19 cellular contexts compared by ENCODE assay signal in the genomic region with DNA sequence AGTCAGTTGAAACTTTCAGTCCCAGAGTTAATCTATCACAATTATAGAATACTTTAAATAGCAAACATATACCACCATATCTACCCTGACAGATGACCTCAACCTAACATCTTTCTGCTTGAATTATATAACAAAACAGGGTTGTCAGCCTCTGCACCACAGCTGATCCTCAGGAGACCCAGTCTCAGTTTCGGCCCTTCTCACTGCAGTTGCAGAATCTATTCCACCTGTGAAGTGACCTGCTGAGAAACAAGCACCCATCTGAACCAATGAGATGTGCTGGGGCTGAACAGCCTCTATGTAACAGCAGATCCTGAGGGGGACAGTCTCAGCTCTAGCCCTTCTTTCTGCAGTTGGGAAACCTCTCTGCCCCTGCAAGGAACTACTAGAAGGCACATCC.
A peak's percentile ranks its signal among the peaks of the same experiment; 100 is the strongest.
DNase-seq lines count a peak whose midpoint lies in the region; ATAC-seq, FAIRE-seq and TF ChIP-seq lines count a peak whose summit lies in the region.
"Had no signal": no experiment of that assay in that cellular context is flagged by ENCODE, and none has a peak within 500 bp of the region (broad histone marks: within the 10 kb centered on the region; RNA-seq: fewer than 3 reads in every experiment).

No MANE protein-coding gene starts in this region.

- H2AK5ac ChIP-seq in H1 (ENCODE audit: low read depth, low read length): no peak overlapping the region

- no peak overlapping the region for H4K5ac ChIP-seq in H1 (ENCODE audit: insufficient read length, low read depth, low read length)

- H2BK5ac ChIP-seq in H1 (ENCODE audit: low read depth, low read length): no peak overlapping the region

- no peaks in the 10 kb centered on the region for H3K79me2 ChIP-seq in H1 (ENCODE audit: control insufficient read depth in 1 of 2, insufficient read depth in 2 of 2, low read length in 2 of 2)

- peak overlapping the region; percentile 69; the same call in 1 of the 2 replicates for H2AFZ ChIP-seq in H1 (ENCODE audit: low read length)

- H2BK120ac ChIP-seq in H1 (replicated peaks; ENCODE audit: low read depth, low read length): no peak overlapping the region

- no peaks in the 10 kb centered on the region for H4K20me1 ChIP-seq in H1 (replicated peaks in 1 of 2; ENCODE audit: control insufficient read depth in 1 of 2, insufficient read depth in 2 of 2, low read length in 2 of 2)

- H3K4me3 ChIP-seq in H1 (ENCODE audit: extremely low read depth in 1 of 4, insufficient read depth in 2 of 4, low read depth in 3 of 4, low read length in 4 of 4): no peak overlapping the region
- no peak overlapping the region for H3K4me3 ChIP-seq in upper lobe of right lung
- H3K4me3 ChIP-seq: MG63 had no signal

- H3K23me2 ChIP-seq in H1 (ENCODE audit: low read depth, low read length): no peaks in the 10 kb centered on the region; the same call in 1 of the 2 replicates

- TF ChIP-seq POLR2A in H1 (IDR thresholded peaks at IDR 0.05; ENCODE audit: control extremely low read depth in 1 of 2, low read depth in 2 of 2, low read length in 2 of 2): no peak

- H4K91ac ChIP-seq in H1 (replicated peaks; ENCODE audit: insufficient read length, low read length): no peak overlapping the region

- TF ChIP-seq CTCF in H1 (IDR thresholded peaks at IDR 0.05; ENCODE audit: control extremely low read depth in 1 of 3, insufficient read depth in 1 of 3, low read depth in 1 of 3, low read length in 3 of 3) (no peak), upper lobe of right lung (IDR thresholded peaks at IDR 0.05) (no peak)

- no peak for TF ChIP-seq RAD21 in H1 (IDR thresholded peaks at IDR 0.05 in 1 of 2, conservative IDR thresholded peaks at IDR 0.05 in 1 of 2; ENCODE audit: low read depth in 2 of 2, low read length in 2 of 2)

- ATAC-seq in GM18511 (IDR thresholded peaks at IDR 0.05; ENCODE audit: unreplicated experiment) (peak; percentile 49), GM21515 (IDR thresholded peaks at IDR 0.05; ENCODE audit: unreplicated experiment) (peak; percentile 53), HG03280 (IDR thresholded peaks at IDR 0.05; ENCODE audit: unreplicated experiment) (peak; percentile 26), GM18873 (IDR thresholded peaks at IDR 0.05; ENCODE audit: low FRiP score, unreplicated experiment) (no peak), upper lobe of right lung (no peak)

- no peak for TF ChIP-seq EP300 in H1 (IDR thresholded peaks at IDR 0.05; ENCODE audit: borderline replicate concordance in 1 of 2, low read depth in 2 of 2, low read length in 2 of 2)

- H2BK12ac ChIP-seq in H1 (ENCODE audit: low read depth, low read length): no peak overlapping the region

- H3K36me3 ChIP-seq in H1 (ENCODE audit: control insufficient read depth in 2 of 4, insufficient read depth in 4 of 4, low read length in 3 of 4): no peaks in the 10 kb centered on the region
- H3K36me3 ChIP-seq in upper lobe of right lung: no peaks in the 10 kb centered on the region
- H3K36me3 ChIP-seq: MG63 had no signal

- intact Hi-C loops in upper lobe of right lung (cut with DNase I): no loop called here

- H3K14ac ChIP-seq in H1 (ENCODE audit: insufficient read length): no peak overlapping the region

- H3K27ac ChIP-seq in H1 (ENCODE audit: low read depth, low read length) (no peak overlapping the region), upper lobe of right lung (no peak overlapping the region)
- H3K27ac ChIP-seq: RWPE1 had no signal

- CTCF ChIA-PET in H1 (lab: Charles Lee; ENCODE audit: partially characterized antibody): interaction anchor here (0.7 to 1.8 kb wide), 6 partner anchors 12 to 884 kb away, joined by 3 to 7 read pairs (median 3); no protein-coding TSS in a partner anchor

- no peak overlapping the region for H3K4me2 ChIP-seq in H1 (ENCODE audit: insufficient read depth in 1 of 2, low read depth in 2 of 2, low read length in 2 of 2)

- no peak overlapping the region for H3K4ac ChIP-seq in H1 (replicated peaks; ENCODE audit: insufficient read length, low read depth, low read length)

- no peaks in the 10 kb centered on the region for H3K9me3 ChIP-seq in H1 (ENCODE audit: insufficient read depth in 2 of 2, low read depth in 1 of 2, low read length in 1 of 2)
- H3K9me3 ChIP-seq in upper lobe of right lung: no peaks in the 10 kb centered on the region
- H3K9me3 ChIP-seq: MG63 had no signal

- H3K27me3 ChIP-seq in H1 (replicated peaks in 1 of 4; ENCODE audit: control insufficient read depth in 3 of 4, extremely low read depth in 1 of 4, insufficient read depth in 3 of 4, low read length in 3 of 4) (no peaks in the 10 kb centered on the region), upper lobe of right lung (no peaks in the 10 kb centered on the region)
- H3K27me3 ChIP-seq: MG63 had no signal

- H3K4me1 ChIP-seq in H1 (replicated peaks in 1 of 4; ENCODE audit: control insufficient read depth in 3 of 4, insufficient read depth in 4 of 4, low read length in 3 of 4) (no peaks in the 10 kb centered on the region), upper lobe of right lung (no peaks in the 10 kb centered on the region)

- H3K56ac ChIP-seq in H1 (replicated peaks; ENCODE audit: insufficient read length, low read depth, low read length): no peak overlapping the region

- no peaks in the 10 kb centered on the region for H3K79me1 ChIP-seq in H1 (ENCODE audit: low read depth, low read length)

- no peak overlapping the region for H4K8ac ChIP-seq in H1 (ENCODE audit: extremely low read depth, insufficient read depth, low read length)

- H2BK15ac ChIP-seq in H1 (ENCODE audit: low read length): 0 out of 2 replicates have a peak overlapping the region, but pooled peaks have one; percentile 20

- WGBS in H1 (ENCODE audit: extremely low coverage in 1 of 2, insufficient coverage in 1 of 2, insufficient read length in 1 of 2, insufficient replicate concordance in 2 of 2, low coverage in 1 of 2, low lambda C conversion rate in 2 of 2, missing lambda C conversion rate in 1 of 2), 2 experiments: 82% methylated on average over 1 of the region's 1 CpG; no CpG with 5 or more reads in 1 of the 2 experiments

- H3K23ac ChIP-seq in H1 (ENCODE audit: insufficient read length): no peak overlapping the region

- DNase-seq in H1 (ENCODE audit: low read depth in 1 of 2, low spot score in 2 of 2): no peak
- no peak for DNase-seq in NCI-H345 (lab: John Stamatoyannopoulos, UW)
- no peak for DNase-seq in upper lobe of right lung
- DNase-seq: DMS 273 treated with DMSO at 0.1 percent for 48 hours, DND-41, Kasumi-1, MG63, NCI-H1092, NCI-H1436 treated with DMSO at 0.1 percent for 48 hours, NCI-H2081 treated with DMSO at 0.1 percent for 48 hours, NCI-H510A treated with DMSO at 0.1 percent for 48 hours, NCI-H774 had no signal

- H3K18ac ChIP-seq in H1 (ENCODE audit: extremely low read depth, low read length): no peak overlapping the region

- no peak for FAIRE-seq in H1 (lab: Jason Lieb, UNC)
- FAIRE-seq: G401.6, H54 had no signal

- POLR2A ChIA-PET in H1 (lab: Charles Lee; ENCODE audit: partially characterized antibody): no interaction called here

- H3K9ac ChIP-seq in H1 (replicated peaks in 1 of 4; ENCODE audit: extremely low read depth in 1 of 4, low read depth in 3 of 4, low read length in 3 of 4): no peak overlapping the region

- no peak overlapping the region for H2BK20ac ChIP-seq in H1 (ENCODE audit: low read length)

TF ChIP-seq in H1, 55 proteins besides CTCF, POLR2A, EP300 and RAD21:
- TF ChIP-seq RBBP5 (IDR thresholded peaks at IDR 0.05; ENCODE audit: borderline replicate concordance, low read depth, low read length): no peak
- no peak for TF ChIP-seq SRF (IDR thresholded peaks at IDR 0.05; ENCODE audit: low read depth, low read length)
- TF ChIP-seq CREB1 (IDR thresholded peaks at IDR 0.05): no peak
- no peak for TF ChIP-seq HDAC6 (IDR thresholded peaks at IDR 0.05; ENCODE audit: low read depth, low read length)
- no peak for TF ChIP-seq ZNF274 (IDR thresholded peaks at IDR 0.05; ENCODE audit: borderline replicate concordance, extremely low read depth, low read length)
- TF ChIP-seq SIX5 (IDR thresholded peaks at IDR 0.05; ENCODE audit: low read depth, low read length): no peak
- no peak for TF ChIP-seq TBP (IDR thresholded peaks at IDR 0.05; ENCODE audit: low read depth, low read length)
- TF ChIP-seq CTBP2 (IDR thresholded peaks at IDR 0.05; ENCODE audit: borderline replicate concordance, insufficient read depth, insufficient read length, low read length): no peak
- TF ChIP-seq FOSL1 (IDR thresholded peaks at IDR 0.05; ENCODE audit: insufficient read depth, low read depth, low read length): no peak
- no peak for TF ChIP-seq SP4 (IDR thresholded peaks at IDR 0.05; ENCODE audit: low read length)
- no peak for TF ChIP-seq ASH2L (IDR thresholded peaks at IDR 0.05; ENCODE audit: low read length)
- no peak for TF ChIP-seq NRF1 (IDR thresholded peaks at IDR 0.05; ENCODE audit: low read depth, low read length)
- no peak for TF ChIP-seq CEBPB (IDR thresholded peaks at IDR 0.05; ENCODE audit: low read depth, low read length)
- no peak for TF ChIP-seq SUZ12 (IDR thresholded peaks at IDR 0.05; ENCODE audit: low read length)

Comparison
In these comparisons a context has a peak if more than half of its experiments do, and no peak if none do; other contexts are left out.
1. ATAC-seq: peak in GM18511 (single experiment), GM21515 (single experiment) and HG03280 (single experiment); none in GM18873 (single experiment) and upper lobe of right lung (single experiment).